8 cellular contexts compared by ENCODE assay signal in the genomic region with DNA sequence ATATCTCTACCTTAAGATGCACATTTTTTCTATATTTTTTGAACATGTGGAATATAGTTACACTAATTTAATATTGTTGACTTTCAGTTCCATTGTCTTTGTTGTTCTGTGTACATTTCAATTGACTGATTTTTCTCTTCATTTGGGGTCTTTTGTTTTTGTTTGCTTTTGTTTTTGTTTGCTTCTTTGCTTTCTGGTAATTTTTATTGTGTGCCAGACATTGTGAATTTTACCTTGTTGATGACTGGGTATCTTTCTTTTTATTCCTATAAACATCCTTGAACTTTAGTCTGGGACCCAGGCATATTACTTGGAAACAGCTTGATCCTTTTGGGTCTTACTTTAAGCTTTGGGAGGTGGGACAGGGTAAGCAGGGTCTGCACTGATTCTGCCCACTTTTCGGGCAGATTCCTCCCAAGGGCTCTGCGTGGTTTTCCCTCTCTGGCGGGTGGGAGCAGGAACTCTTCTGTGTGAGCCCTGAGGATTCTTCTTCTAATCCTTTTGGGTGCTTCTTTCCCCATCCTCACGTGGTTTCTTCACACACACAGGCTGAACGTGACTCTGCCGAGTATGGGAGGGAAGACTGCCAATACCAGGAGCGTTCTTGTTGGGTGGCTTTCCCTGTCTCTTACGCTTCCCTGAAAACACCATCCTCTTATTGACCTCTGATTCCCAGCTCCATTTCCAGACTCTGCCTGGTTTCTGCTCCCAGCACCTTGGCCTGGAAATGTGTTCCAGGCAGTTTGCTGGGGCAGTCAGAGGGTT.
DNase-seq lines count a peak whose midpoint lies in the region; ATAC-seq and TF ChIP-seq lines count a peak whose summit lies in the region.

No MANE protein-coding gene starts in this region.

- no peak for ATAC-seq in PC-3
- no peak for ATAC-seq in HG02798 (IDR thresholded peaks at IDR 0.05; ENCODE audit: poor library complexity, unreplicated experiment)
- ATAC-seq in GM21423 (IDR thresholded peaks at IDR 0.05; ENCODE audit: unreplicated experiment): no peak

- no peaks in the 10 kb centered on the region for H3F3A ChIP-seq in PC-3 (ENCODE audit: low read length, unreplicated experiment)

- H2BK120ac ChIP-seq in mesendoderm (ENCODE audit: low read depth, low read length): no peak overlapping the region

- H3K27me3 ChIP-seq in BLaER1 (no peaks in the 10 kb centered on the region), KMS-11 (ENCODE audit: insufficient read depth, low read depth) (no peaks in the 10 kb centered on the region), mesendoderm (ENCODE audit: insufficient read depth, low read length, poor library complexity) (no peaks in the 10 kb centered on the region), HAP-1 (ENCODE audit: low read depth) (no peaks in the 10 kb centered on the region), PC-3 (ENCODE audit: low read length) (no peaks in the 10 kb centered on the region)

- no TSS peak for BruUV-seq in PC-3 (replicated peaks; lab: Mats Ljungman, UMichigan)

- TF ChIP-seq CTCF in KMS-11 (conservative IDR thresholded peaks at IDR 0.05; ENCODE audit: low read depth, low read length) (no peak), PC-3 (conservative IDR thresholded peaks at IDR 0.05; ENCODE audit: low read depth, low read length) (no peak)

- no peak overlapping the region for H2BK5ac ChIP-seq in mesendoderm (ENCODE audit: low read length)

- no peak overlapping the region for H4K5ac ChIP-seq in mesendoderm (ENCODE audit: low read length)

- no peaks in the 10 kb centered on the region for H3K36me3 ChIP-seq in BLaER1
- H3K36me3 ChIP-seq in KMS-11 (ENCODE audit: insufficient read depth): no peaks in the 10 kb centered on the region
- H3K36me3 ChIP-seq in mesendoderm (ENCODE audit: control insufficient read depth, insufficient read depth, low read length): no peaks in the 10 kb centered on the region
- no peaks in the 10 kb centered on the region for H3K36me3 ChIP-seq in HAP-1 (replicated peaks)
- H3K36me3 ChIP-seq in PC-3 (ENCODE audit: low read depth, low read length): no peaks in the 10 kb centered on the region

- no peak overlapping the region for H3K56ac ChIP-seq in mesendoderm (ENCODE audit: low read length)

- no peak overlapping the region for H2AK5ac ChIP-seq in mesendoderm (ENCODE audit: low read length)

- CTCF ChIA-PET in PC-3 (lab: Charles Lee): no interaction called here

- H3K23ac ChIP-seq in mesendoderm (ENCODE audit: low read length): no peak overlapping the region

- no peak overlapping the region for H3K4ac ChIP-seq in mesendoderm (ENCODE audit: low read depth, low read length)

- H2AFZ ChIP-seq in KMS-11 (ENCODE audit: low read depth) (no peak overlapping the region), PC-3 (ENCODE audit: low read length) (no peak overlapping the region)

- H3K9me2 ChIP-seq in PC-3 (replicated peaks; ENCODE audit: low read length): no peaks in the 10 kb centered on the region

- no peak overlapping the region for H3K9ac ChIP-seq in BLaER1
- H3K9ac ChIP-seq in KMS-11: no peak overlapping the region
- no peak overlapping the region for H3K9ac ChIP-seq in mesendoderm (ENCODE audit: low read length)
- no peak overlapping the region for H3K9ac ChIP-seq in PC-3 (ENCODE audit: low read length)

- peak overlapping the region; percentile 47 for H3K18ac ChIP-seq in mesendoderm (ENCODE audit: low read length)

- H3K4me1 ChIP-seq in BLaER1 (peaks cover 85% of the 10 kb centered on the region), KMS-11 (ENCODE audit: low read depth, poor library complexity, severe bottlenecking) (peaks cover 53% of the 10 kb centered on the region), mesendoderm (ENCODE audit: control insufficient read depth, low read depth, low read length) (no peaks in the 10 kb centered on the region), HAP-1 (peaks cover 4% of the 10 kb centered on the region; the same call in 1 of the 2 replicates), PC-3 (ENCODE audit: insufficient read depth, low read length) (peaks cover 25% of the 10 kb centered on the region)

- DNase-seq in astrocyte of the hippocampus (ENCODE audit: low read depth, low spot score) (peak; percentile 45), mesendoderm (no peak), HAP-1 (ENCODE audit: low spot score in 2 of 2) (no peak), PC-3 (no peak)

- H3K4me2 ChIP-seq in BLaER1 (peak overlapping the region; percentile 48), KMS-11 (peak overlapping the region; percentile 68; the same call in 1 of the 2 replicates), mesendoderm (ENCODE audit: low read length) (no peak overlapping the region), PC-3 (ENCODE audit: low read length) (no peak overlapping the region)

- no CpG with 5 or more reads among the region's 8 CpGs for WGBS in mesendoderm (ENCODE audit: extremely low coverage, insufficient coverage, low lambda C conversion rate)

- peaks cover 11% of the 10 kb centered on the region for H3K79me1 ChIP-seq in mesendoderm (ENCODE audit: low read length)

- no peaks in the 10 kb centered on the region for H3K9me3 ChIP-seq in BLaER1
- no peaks in the 10 kb centered on the region for H3K9me3 ChIP-seq in HAP-1
- H3K9me3 ChIP-seq in PC-3 (ENCODE audit: low read length): no peaks in the 10 kb centered on the region

- peaks cover 90% of the 10 kb centered on the region for H3K79me2 ChIP-seq in KMS-11 (ENCODE audit: insufficient read depth, low read depth)
- peaks cover 39% of the 10 kb centered on the region for H3K79me2 ChIP-seq in mesendoderm (ENCODE audit: control insufficient read depth, insufficient read depth, low read length)
- H3K79me2 ChIP-seq in PC-3 (ENCODE audit: low read length): peaks cover 97% of the 10 kb centered on the region

- H4K8ac ChIP-seq in mesendoderm (ENCODE audit: low read depth, low read length): no peak overlapping the region

- POLR2A ChIA-PET in PC-3 (lab: Charles Lee; ENCODE audit: unreplicated experiment): no interaction called here

- H4K20me1 ChIP-seq in BLaER1: peaks cover 99% of the 10 kb centered on the region
- no peaks in the 10 kb centered on the region for H4K20me1 ChIP-seq in KMS-11 (ENCODE audit: insufficient read depth)
- H4K20me1 ChIP-seq in PC-3 (ENCODE audit: low read length): no peaks in the 10 kb centered on the region

- H3K27ac ChIP-seq in BLaER1 (peak overlapping the region; percentile 21; the same call in 1 of the 2 replicates), KMS-11 (no peak overlapping the region), mesendoderm (ENCODE audit: low read depth, low read length) (no peak overlapping the region), PC-3 (ENCODE audit: low read length) (no peak overlapping the region)

- in situ Hi-C loops in HAP-1 (cut with MboI; ENCODE audit: low sequenced_read_pairs): no loop called here

- intact Hi-C loops in PC-3 (cut with micrococcal nuclease): no loop called here

- H3K4me3 ChIP-seq in BLaER1 (no peak overlapping the region), KMS-11 (IDR thresholded peaks at IDR 0.05; ENCODE audit: insufficient read depth, low read depth, low read length) (no peak overlapping the region), mesendoderm (ENCODE audit: low read length) (no peak overlapping the region), HAP-1 (no peak overlapping the region), PC-3 (ENCODE audit: low read length) (no peak overlapping the region)

- H2BK15ac ChIP-seq in mesendoderm (replicated peaks; ENCODE audit: low read depth): no peak overlapping the region

Comparison
In these comparisons a context has a peak if more than half of its experiments do, and no peak if none do; other contexts are left out.
1. H3K4me2 ChIP-seq: peak in BLaER1 (single experiment) and KMS-11 (single experiment); none in mesendoderm (single experiment) and PC-3 (single experiment).